In genomic region chr4:76256032-76256431, GRCh38 we compare ENCODE assay signal across 1 cellular context.
TF ChIP-seq lines count a peak whose summit lies in the region.

No MANE protein-coding gene starts in this region.

TF ChIP-seq in K562, 482 proteins besides CTCF, POLR2A, EP300 and RAD21 (continued from another document and continues in another):
- TF ChIP-seq ZBTB40 (IDR thresholded peaks at IDR 0.05) (no peak), ZBTB40 (CRISPR knock-in tag; IDR thresholded peaks at IDR 0.05) (no peak), DDX20 (tag; IDR thresholded peaks at IDR 0.05; ENCODE audit: low read depth) (no peak), RBM15 (IDR thresholded peaks at IDR 0.05; ENCODE audit: insufficient read depth, low read length) (no peak), NELFE (IDR thresholded peaks at IDR 0.05; ENCODE audit: insufficient read depth, insufficient read length) (no peak), ZNF133 (CRISPR knock-in tag; IDR thresholded peaks at IDR 0.05) (no peak), SP1 (CRISPR knock-in tag; IDR thresholded peaks at IDR 0.05) (no peak), ZNF217 (CRISPR knock-in tag; IDR thresholded peaks at IDR 0.05) (no peak), ZNF668 (CRISPR knock-in tag; IDR thresholded peaks at IDR 0.05) (no peak), ZZZ3 (IDR thresholded peaks at IDR 0.05) (no peak), HDAC8 (tag; IDR thresholded peaks at IDR 0.05) (no peak), CHD2 (IDR thresholded peaks at IDR 0.05; ENCODE audit: low read depth, low read length) (no peak), ETV5 (CRISPR knock-in tag; IDR thresholded peaks at IDR 0.05; ENCODE audit: low read depth) (no peak), MGA (IDR thresholded peaks at IDR 0.05) (0 out of 2 replicates have a peak, but pooled peaks have one; percentile 18), ZNF644 (tag; IDR thresholded peaks at IDR 0.05; ENCODE audit: low read depth) (no peak), AFF1 (IDR thresholded peaks at IDR 0.05; ENCODE audit: low read depth in 1 of 2, partially characterized antibody in 2 of 2) (no peak), HIVEP1 (CRISPR knock-in tag; IDR thresholded peaks at IDR 0.05) (no peak), HDAC3 (IDR thresholded peaks at IDR 0.05; ENCODE audit: borderline replicate concordance, partially characterized antibody) (no peak), MYNN (IDR thresholded peaks at IDR 0.05) (no peak), MYNN (CRISPR knock-in tag; IDR thresholded peaks at IDR 0.05) (no peak), TCF3 (CRISPR knock-in tag; IDR thresholded peaks at IDR 0.05) (no peak), ATF3 (IDR thresholded peaks at IDR 0.05) (no peak), ATF3 (CRISPR knock-in tag; conservative IDR thresholded peaks at IDR 0.05) (no peak), TAL1 (IDR thresholded peaks at IDR 0.05) (no peak), ZNF79 (CRISPR knock-in tag; IDR thresholded peaks at IDR 0.05; ENCODE audit: low read depth) (no peak), USF2 (CRISPR knock-in tag; IDR thresholded peaks at IDR 0.05) (no peak), RBM22 (IDR thresholded peaks at IDR 0.05; ENCODE audit: low read depth, low read length, poor library complexity, severe bottlenecking) (no peak), NR2C1 (IDR thresholded peaks at IDR 0.05) (no peak), NR2C1 (tag; IDR thresholded peaks at IDR 0.05) (no peak), OTX1 (CRISPR knock-in tag; IDR thresholded peaks at IDR 0.05) (no peak), KDM1A (IDR thresholded peaks at IDR 0.05) (no peak), BRD9 (IDR thresholded peaks at IDR 0.05; ENCODE audit: low read depth, partially characterized antibody) (no peak), U2AF1 (optimal IDR thresholded peaks at IDR 0.05; ENCODE audit: low read depth, low read length) (no peak), CREB1 (IDR thresholded peaks at IDR 0.05) (no peak), CREB1 (CRISPR knock-in tag; IDR thresholded peaks at IDR 0.05) (no peak), GATA2 (CRISPR knock-in tag; IDR thresholded peaks at IDR 0.05) (no peak)
